In the genomic region with DNA sequence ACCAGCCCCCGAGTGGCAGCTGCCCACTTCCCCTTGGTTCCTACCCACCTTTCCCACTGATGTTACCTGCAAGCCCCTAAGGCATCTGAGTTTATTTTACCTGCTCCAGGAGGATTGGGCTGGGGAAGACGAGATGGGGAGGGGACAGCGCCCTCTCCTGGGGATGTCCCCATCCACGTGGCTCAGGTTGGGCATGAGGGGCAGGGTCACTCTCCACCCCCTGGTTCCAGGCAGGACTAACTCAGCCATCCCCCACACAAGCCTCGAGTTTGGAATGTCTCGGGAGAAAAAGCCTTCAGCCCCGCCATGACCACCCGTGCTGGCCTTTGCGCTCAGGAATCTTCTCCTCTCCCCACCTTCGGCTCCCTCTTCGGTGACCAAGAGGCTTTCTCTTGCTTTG, we compare ENCODE assay signal across 2 cellular contexts.
TF ChIP-seq lines count a peak whose summit lies in the region.

No MANE protein-coding gene starts in this region.

TF ChIP-seq in K562, 482 proteins besides CTCF, POLR2A, EP300 and RAD21 (continued from another document):
- TF ChIP-seq, protein P1, sequence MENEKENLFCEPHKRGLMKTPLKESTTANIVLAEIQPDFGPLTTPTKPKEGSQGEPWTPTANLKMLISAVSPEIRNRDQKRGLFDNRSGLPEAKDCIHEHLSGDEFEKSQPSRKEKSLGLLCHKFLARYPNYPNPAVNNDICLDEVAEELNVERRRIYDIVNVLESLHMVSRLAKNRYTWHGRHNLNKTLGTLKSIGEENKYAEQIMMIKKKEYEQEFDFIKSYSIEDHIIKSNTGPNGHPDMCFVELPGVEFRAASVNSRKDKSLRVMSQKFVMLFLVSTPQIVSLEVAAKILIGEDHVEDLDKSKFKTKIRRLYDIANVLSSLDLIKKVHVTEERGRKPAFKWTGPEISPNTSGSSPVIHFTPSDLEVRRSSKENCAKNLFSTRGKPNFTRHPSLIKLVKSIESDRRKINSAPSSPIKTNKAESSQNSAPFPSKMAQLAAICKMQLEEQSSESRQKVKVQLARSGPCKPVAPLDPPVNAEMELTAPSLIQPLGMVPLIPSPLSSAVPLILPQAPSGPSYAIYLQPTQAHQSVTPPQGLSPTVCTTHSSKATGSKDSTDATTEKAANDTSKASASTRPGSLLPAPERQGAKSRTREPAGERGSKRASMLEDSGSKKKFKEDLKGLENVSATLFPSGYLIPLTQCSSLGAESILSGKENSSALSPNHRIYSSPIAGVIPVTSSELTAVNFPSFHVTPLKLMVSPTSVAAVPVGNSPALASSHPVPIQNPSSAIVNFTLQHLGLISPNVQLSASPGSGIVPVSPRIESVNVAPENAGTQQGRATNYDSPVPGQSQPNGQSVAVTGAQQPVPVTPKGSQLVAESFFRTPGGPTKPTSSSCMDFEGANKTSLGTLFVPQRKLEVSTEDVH (IDR thresholded peaks at IDR 0.05; ENCODE audit: low read depth, partially characterized antibody): no peak
- TF ChIP-seq KLF6 (CRISPR knock-in tag; IDR thresholded peaks at IDR 0.05; ENCODE audit: borderline replicate concordance): no peak
- peak; percentile 34; the same call in 1 of the 2 replicates for TF ChIP-seq SMC3 (conservative IDR thresholded peaks at IDR 0.05; ENCODE audit: insufficient read depth, low read depth, low read length)
TF ChIP-seq in K562: peak in this region for 2.

TF ChIP-seq in liver, 16 proteins besides CTCF, POLR2A, EP300 and RAD21 (continued from another document):
- TF ChIP-seq, protein P2, sequence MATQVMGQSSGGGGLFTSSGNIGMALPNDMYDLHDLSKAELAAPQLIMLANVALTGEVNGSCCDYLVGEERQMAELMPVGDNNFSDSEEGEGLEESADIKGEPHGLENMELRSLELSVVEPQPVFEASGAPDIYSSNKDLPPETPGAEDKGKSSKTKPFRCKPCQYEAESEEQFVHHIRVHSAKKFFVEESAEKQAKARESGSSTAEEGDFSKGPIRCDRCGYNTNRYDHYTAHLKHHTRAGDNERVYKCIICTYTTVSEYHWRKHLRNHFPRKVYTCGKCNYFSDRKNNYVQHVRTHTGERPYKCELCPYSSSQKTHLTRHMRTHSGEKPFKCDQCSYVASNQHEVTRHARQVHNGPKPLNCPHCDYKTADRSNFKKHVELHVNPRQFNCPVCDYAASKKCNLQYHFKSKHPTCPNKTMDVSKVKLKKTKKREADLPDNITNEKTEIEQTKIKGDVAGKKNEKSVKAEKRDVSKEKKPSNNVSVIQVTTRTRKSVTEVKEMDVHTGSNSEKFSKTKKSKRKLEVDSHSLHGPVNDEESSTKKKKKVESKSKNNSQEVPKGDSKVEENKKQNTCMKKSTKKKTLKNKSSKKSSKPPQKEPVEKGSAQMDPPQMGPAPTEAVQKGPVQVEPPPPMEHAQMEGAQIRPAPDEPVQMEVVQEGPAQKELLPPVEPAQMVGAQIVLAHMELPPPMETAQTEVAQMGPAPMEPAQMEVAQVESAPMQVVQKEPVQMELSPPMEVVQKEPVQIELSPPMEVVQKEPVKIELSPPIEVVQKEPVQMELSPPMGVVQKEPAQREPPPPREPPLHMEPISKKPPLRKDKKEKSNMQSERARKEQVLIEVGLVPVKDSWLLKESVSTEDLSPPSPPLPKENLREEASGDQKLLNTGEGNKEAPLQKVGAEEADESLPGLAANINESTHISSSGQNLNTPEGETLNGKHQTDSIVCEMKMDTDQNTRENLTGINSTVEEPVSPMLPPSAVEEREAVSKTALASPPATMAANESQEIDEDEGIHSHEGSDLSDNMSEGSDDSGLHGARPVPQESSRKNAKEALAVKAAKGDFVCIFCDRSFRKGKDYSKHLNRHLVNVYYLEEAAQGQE (IDR thresholded peaks at IDR 0.05): no peak
- no peak for TF ChIP-seq FOXA2 (IDR thresholded peaks at IDR 0.05)
